ENCODE assay signal across 1 cellular context in genomic region chr3:129594907-129595390, GRCh38.
TF ChIP-seq lines count a peak whose summit lies in the region.

No MANE protein-coding gene starts in this region.

TF ChIP-seq in HepG2, 621 proteins besides CTCF, POLR2A, EP300 and RAD21 (continues in another document):
- no peak for TF ChIP-seq GZF1 (CRISPR knock-in tag; IDR thresholded peaks at IDR 0.05)
- TF ChIP-seq SRSF4 (IDR thresholded peaks at IDR 0.05; ENCODE audit: low read depth, low read length, poor library complexity, severe bottlenecking): no peak
- peak; percentile 81; the same call in 1 of the 2 replicates for TF ChIP-seq FOXJ3 (CRISPR knock-in tag; IDR thresholded peaks at IDR 0.05; ENCODE audit: borderline replicate concordance)
- TF ChIP-seq HIC2 (CRISPR knock-in tag; IDR thresholded peaks at IDR 0.05; ENCODE audit: low read depth): peak; percentile 94
- TF ChIP-seq ZSCAN21 (CRISPR knock-in tag; IDR thresholded peaks at IDR 0.05; ENCODE audit: borderline replicate concordance): peak; percentile 43; the same call in 1 of the 2 replicates
- TF ChIP-seq ZNF263 (CRISPR knock-in tag; IDR thresholded peaks at IDR 0.05): peak; percentile 91
- TF ChIP-seq TCF12 (IDR thresholded peaks at IDR 0.05): no peak
- TF ChIP-seq TCF12 (CRISPR knock-in tag; IDR thresholded peaks at IDR 0.05): peak; percentile 56; the same call in 1 of the 2 replicates
- peak; percentile 34; the same call in 1 of the 2 replicates for TF ChIP-seq SNAPC2 (CRISPR knock-in tag; IDR thresholded peaks at IDR 0.05)
- peak; percentile 91 for TF ChIP-seq RARA (CRISPR knock-in tag; IDR thresholded peaks at IDR 0.05)
- peak; percentile 59; the same call in 1 of the 2 replicates for TF ChIP-seq HMG20A (CRISPR knock-in tag; IDR thresholded peaks at IDR 0.05; ENCODE audit: borderline replicate concordance)
- peak; percentile 71 for TF ChIP-seq POLR2AphosphoS5 (IDR thresholded peaks at IDR 0.05; ENCODE audit: low read depth, low read length)
- TF ChIP-seq ZNF124 (CRISPR knock-in tag; IDR thresholded peaks at IDR 0.05): 0 out of 2 replicates have a peak, but pooled peaks have one; percentile 69
- TF ChIP-seq ZNF142 (CRISPR knock-in tag; IDR thresholded peaks at IDR 0.05): 0 out of 2 replicates have a peak, but pooled peaks have one; percentile 43
- TF ChIP-seq, protein P1, sequence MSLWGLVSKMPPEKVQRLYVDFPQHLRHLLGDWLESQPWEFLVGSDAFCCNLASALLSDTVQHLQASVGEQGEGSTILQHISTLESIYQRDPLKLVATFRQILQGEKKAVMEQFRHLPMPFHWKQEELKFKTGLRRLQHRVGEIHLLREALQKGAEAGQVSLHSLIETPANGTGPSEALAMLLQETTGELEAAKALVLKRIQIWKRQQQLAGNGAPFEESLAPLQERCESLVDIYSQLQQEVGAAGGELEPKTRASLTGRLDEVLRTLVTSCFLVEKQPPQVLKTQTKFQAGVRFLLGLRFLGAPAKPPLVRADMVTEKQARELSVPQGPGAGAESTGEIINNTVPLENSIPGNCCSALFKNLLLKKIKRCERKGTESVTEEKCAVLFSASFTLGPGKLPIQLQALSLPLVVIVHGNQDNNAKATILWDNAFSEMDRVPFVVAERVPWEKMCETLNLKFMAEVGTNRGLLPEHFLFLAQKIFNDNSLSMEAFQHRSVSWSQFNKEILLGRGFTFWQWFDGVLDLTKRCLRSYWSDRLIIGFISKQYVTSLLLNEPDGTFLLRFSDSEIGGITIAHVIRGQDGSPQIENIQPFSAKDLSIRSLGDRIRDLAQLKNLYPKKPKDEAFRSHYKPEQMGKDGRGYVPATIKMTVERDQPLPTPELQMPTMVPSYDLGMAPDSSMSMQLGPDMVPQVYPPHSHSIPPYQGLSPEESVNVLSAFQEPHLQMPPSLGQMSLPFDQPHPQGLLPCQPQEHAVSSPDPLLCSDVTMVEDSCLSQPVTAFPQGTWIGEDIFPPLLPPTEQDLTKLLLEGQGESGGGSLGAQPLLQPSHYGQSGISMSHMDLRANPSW (CRISPR knock-in tag; IDR thresholded peaks at IDR 0.05; ENCODE audit: borderline replicate concordance): no peak
- 0 out of 2 replicates have a peak, but pooled peaks have one; percentile 63 for TF ChIP-seq ZNF775 (CRISPR knock-in tag; IDR thresholded peaks at IDR 0.05; ENCODE audit: borderline replicate concordance)
- TF ChIP-seq CHD4 (IDR thresholded peaks at IDR 0.05; ENCODE audit: borderline replicate concordance, low read length): no peak; the same call in 1 of the 2 replicates
- TF ChIP-seq ZNF121 (CRISPR knock-in tag; IDR thresholded peaks at IDR 0.05): peak; percentile 89
- TF ChIP-seq ZNF883 (CRISPR knock-in tag; IDR thresholded peaks at IDR 0.05; ENCODE audit: not compliant biosample characterization): peak; percentile 37
- TF ChIP-seq ZNF10 (CRISPR knock-in tag; IDR thresholded peaks at IDR 0.05; ENCODE audit: borderline replicate concordance, low read depth): no peak
- TF ChIP-seq NCOA5 (CRISPR knock-in tag; IDR thresholded peaks at IDR 0.05): no peak
- no peak for TF ChIP-seq ZUFSP (CRISPR knock-in tag; IDR thresholded peaks at IDR 0.05; ENCODE audit: borderline replicate concordance)
- TF ChIP-seq, protein P2, sequence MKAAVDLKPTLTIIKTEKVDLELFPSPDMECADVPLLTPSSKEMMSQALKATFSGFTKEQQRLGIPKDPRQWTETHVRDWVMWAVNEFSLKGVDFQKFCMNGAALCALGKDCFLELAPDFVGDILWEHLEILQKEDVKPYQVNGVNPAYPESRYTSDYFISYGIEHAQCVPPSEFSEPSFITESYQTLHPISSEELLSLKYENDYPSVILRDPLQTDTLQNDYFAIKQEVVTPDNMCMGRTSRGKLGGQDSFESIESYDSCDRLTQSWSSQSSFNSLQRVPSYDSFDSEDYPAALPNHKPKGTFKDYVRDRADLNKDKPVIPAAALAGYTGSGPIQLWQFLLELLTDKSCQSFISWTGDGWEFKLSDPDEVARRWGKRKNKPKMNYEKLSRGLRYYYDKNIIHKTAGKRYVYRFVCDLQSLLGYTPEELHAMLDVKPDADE (CRISPR knock-in tag; IDR thresholded peaks at IDR 0.05): no peak
- 0 out of 2 replicates have a peak, but pooled peaks have one; percentile 22 for TF ChIP-seq RFXANK (CRISPR knock-in tag; IDR thresholded peaks at IDR 0.05)
- TF ChIP-seq TBX2 (CRISPR knock-in tag; IDR thresholded peaks at IDR 0.05; ENCODE audit: borderline replicate concordance): peak; percentile 69
- peak; percentile 92 for TF ChIP-seq HNF4A (CRISPR knock-in tag; IDR thresholded peaks at IDR 0.05)
- TF ChIP-seq ZBTB20 (CRISPR knock-in tag; IDR thresholded peaks at IDR 0.05; ENCODE audit: borderline replicate concordance, low read depth): 0 out of 2 replicates have a peak, but pooled peaks have one; percentile 33
- TF ChIP-seq ZNF296 (CRISPR knock-in tag; conservative IDR thresholded peaks at IDR 0.05): peak; percentile 96
- no peak for TF ChIP-seq ZNF549 (CRISPR knock-in tag; IDR thresholded peaks at IDR 0.05)
- TF ChIP-seq TGIF2 (CRISPR knock-in tag; IDR thresholded peaks at IDR 0.05): peak; percentile 37; the same call in 1 of the 2 replicates
- 0 out of 2 replicates have a peak, but pooled peaks have one; percentile 30 for TF ChIP-seq ZNF678 (CRISPR knock-in tag; IDR thresholded peaks at IDR 0.05)
- peak; percentile 90 for TF ChIP-seq SAP130 (CRISPR knock-in tag; IDR thresholded peaks at IDR 0.05; ENCODE audit: low read depth)
- TF ChIP-seq, protein P3, sequence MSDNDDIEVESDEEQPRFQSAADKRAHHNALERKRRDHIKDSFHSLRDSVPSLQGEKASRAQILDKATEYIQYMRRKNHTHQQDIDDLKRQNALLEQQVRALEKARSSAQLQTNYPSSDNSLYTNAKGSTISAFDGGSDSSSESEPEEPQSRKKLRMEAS (IDR thresholded peaks at IDR 0.05): peak; percentile 56
- TF ChIP-seq, protein P4, sequence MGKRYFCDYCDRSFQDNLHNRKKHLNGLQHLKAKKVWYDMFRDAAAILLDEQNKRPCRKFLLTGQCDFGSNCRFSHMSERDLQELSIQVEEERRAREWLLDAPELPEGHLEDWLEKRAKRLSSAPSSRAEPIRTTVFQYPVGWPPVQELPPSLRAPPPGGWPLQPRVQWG (CRISPR knock-in tag; IDR thresholded peaks at IDR 0.05; ENCODE audit: borderline replicate concordance, low read depth): no peak
- peak; percentile 15; the same call in 1 of the 2 replicates for TF ChIP-seq ZNF709 (CRISPR knock-in tag; IDR thresholded peaks at IDR 0.05)
- no peak for TF ChIP-seq MIER3 (CRISPR knock-in tag; IDR thresholded peaks at IDR 0.05; ENCODE audit: borderline replicate concordance)
- TF ChIP-seq CBX5 (CRISPR knock-in tag; IDR thresholded peaks at IDR 0.05; ENCODE audit: borderline replicate concordance): peak; percentile 42; the same call in 1 of the 2 replicates
- TF ChIP-seq, protein P5, sequence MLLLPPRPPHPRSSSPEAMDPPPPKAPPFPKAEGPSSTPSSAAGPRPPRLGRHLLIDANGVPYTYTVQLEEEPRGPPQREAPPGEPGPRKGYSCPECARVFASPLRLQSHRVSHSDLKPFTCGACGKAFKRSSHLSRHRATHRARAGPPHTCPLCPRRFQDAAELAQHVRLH (CRISPR knock-in tag; IDR thresholded peaks at IDR 0.05; ENCODE audit: borderline replicate concordance, low read depth): peak; percentile 74; the same call in 1 of the 2 replicates
- TF ChIP-seq STAG1 (CRISPR knock-in tag; IDR thresholded peaks at IDR 0.05): peak; percentile 33
- TF ChIP-seq TMF1 (CRISPR knock-in tag; IDR thresholded peaks at IDR 0.05; ENCODE audit: low read depth): 0 out of 2 replicates have a peak, but pooled peaks have one; percentile 67
- no peak for TF ChIP-seq SRY (CRISPR knock-in tag; IDR thresholded peaks at IDR 0.05)
- peak; percentile 33 for TF ChIP-seq YY1 (IDR thresholded peaks at IDR 0.05; ENCODE audit: insufficient read depth, insufficient replicate concordance, low read depth, low read length)
- no peak; the same call in 1 of the 2 replicates for TF ChIP-seq ZNF800 (CRISPR knock-in tag; IDR thresholded peaks at IDR 0.05)
- TF ChIP-seq, protein P6, sequence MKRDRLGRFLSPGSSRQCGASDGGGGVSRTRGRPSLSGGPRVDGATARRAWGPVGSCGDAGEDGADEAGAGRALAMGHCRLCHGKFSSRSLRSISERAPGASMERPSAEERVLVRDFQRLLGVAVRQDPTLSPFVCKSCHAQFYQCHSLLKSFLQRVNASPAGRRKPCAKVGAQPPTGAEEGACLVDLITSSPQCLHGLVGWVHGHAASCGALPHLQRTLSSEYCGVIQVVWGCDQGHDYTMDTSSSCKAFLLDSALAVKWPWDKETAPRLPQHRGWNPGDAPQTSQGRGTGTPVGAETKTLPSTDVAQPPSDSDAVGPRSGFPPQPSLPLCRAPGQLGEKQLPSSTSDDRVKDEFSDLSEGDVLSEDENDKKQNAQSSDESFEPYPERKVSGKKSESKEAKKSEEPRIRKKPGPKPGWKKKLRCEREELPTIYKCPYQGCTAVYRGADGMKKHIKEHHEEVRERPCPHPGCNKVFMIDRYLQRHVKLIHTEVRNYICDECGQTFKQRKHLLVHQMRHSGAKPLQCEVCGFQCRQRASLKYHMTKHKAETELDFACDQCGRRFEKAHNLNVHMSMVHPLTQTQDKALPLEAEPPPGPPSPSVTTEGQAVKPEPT (CRISPR knock-in tag; IDR thresholded peaks at IDR 0.05; ENCODE audit: low read depth): peak; percentile 72; the same call in 1 of the 2 replicates
- peak; percentile 65; the same call in 1 of the 2 replicates for TF ChIP-seq MXD4 (CRISPR knock-in tag; IDR thresholded peaks at IDR 0.05)
- peak; percentile 45; the same call in 1 of the 2 replicates for TF ChIP-seq ZNF564 (CRISPR knock-in tag; IDR thresholded peaks at IDR 0.05)
